ENCODE assay signal across 27 cellular contexts in the genomic region with DNA sequence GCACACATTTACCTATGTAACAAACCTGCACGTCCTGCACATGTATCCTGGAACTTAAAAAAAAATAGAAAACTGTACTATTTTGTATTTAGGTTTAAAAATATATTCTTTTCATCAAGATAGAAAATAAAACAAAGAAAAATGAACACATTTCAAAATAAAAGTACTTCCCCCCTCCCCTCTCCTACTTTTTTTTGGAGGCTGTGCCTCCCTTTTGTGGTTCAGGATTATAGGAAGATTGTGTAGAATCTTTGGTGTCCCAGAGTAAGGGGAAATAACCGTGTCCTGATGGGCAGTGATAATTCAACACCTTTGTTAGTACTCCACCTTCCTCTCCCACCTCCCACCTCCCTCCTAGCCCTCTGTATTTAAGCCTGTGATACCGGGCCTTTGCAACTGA.
"Had no signal": no experiment of that assay in that cellular context is flagged by ENCODE, and none has a peak within 500 bp of the region (broad histone marks: within the 10 kb centered on the region; RNA-seq: fewer than 3 reads in every experiment).

No MANE protein-coding gene starts in this region.

- H3K27me3 Mint-ChIP-seq: memory B cell; naive thymus-derived CD4-positive, alpha-beta T cell; type B pancreatic cell had no signal

- H3K27me3 ChIP-seq: dorsolateral prefrontal cortex, gastrocnemius medialis, neural progenitor cell, pancreas, right atrium auricular region, stomach, thyroid gland had no signal

- H3K9me3 ChIP-seq: gastrocnemius medialis, pancreas, prostate gland, right atrium auricular region, stomach, thyroid gland had no signal

- DNase-seq: central memory CD4-positive, alpha-beta T cell; dorsolateral prefrontal cortex; effector CD4-positive, alpha-beta T cell; foreskin fibroblast; head of caudate nucleus; naive thymus-derived CD4-positive, alpha-beta T cell; nucleus accumbens; pancreas; small intestine; stimulated activated CD4-positive, alpha-beta T cell treated with anti-CD3 and anti-CD28 coated beads, Interleukin-12 subunit alpha, Interleukin-12 subunit beta, amount 100 ng/mL, for 4 hours; stimulated activated CD4-positive, alpha-beta T cell treated with anti-CD3 and anti-CD28 coated beads, Interleukin-1b, Interleukin-23, amount 100 ng/mL, for 48 hours; stimulated activated CD4-positive, alpha-beta T cell treated with anti-CD3 and anti-CD28 coated beads, Interleukin-4, amount 100 ng/mL, for 1 hour; stimulated activated CD8-positive, alpha-beta memory T cell treated with anti-CD3 and anti-CD28 coated beads, Interleukin-4, amount 100 ng/mL, for 48 hours; stimulated activated naive CD4-positive, alpha-beta T cell treated with Interleukin-2 at 50 U/mL for 16 hours; stomach; thyroid gland had no signal

- H3K27ac Mint-ChIP-seq: memory B cell, mesothelial cell of epicardium, nephron, type B pancreatic cell had no signal

- H2AFZ ChIP-seq: neural progenitor cell had no signal

- FAIRE-seq: colon, keratinocyte, pancreas, small intestine had no signal

- H3K9ac ChIP-seq: neural progenitor cell had no signal

- ATAC-seq: naive thymus-derived CD4-positive, alpha-beta T cell had no signal

- H3K4me2 ChIP-seq: neural progenitor cell had no signal

- H3K4me3 ChIP-seq: dorsolateral prefrontal cortex, gastrocnemius medialis, lung, neural progenitor cell, pancreas, prostate gland, right atrium auricular region, stomach, thyroid gland had no signal

- H3K9me3 Mint-ChIP-seq: memory B cell; mesothelial cell of epicardium; naive thymus-derived CD4-positive, alpha-beta T cell; nephron; neural progenitor cell; type B pancreatic cell had no signal

- H3K4me3 Mint-ChIP-seq: memory B cell, mesothelial cell of epicardium, nephron, neural progenitor cell, type B pancreatic cell had no signal

- H3K4me1 ChIP-seq: pancreas, prostate gland, thyroid gland had no signal

- H3K27ac ChIP-seq: gastrocnemius medialis, neural progenitor cell, pancreas, prostate gland, thyroid gland had no signal

- H3K36me3 ChIP-seq: neural progenitor cell, pancreas, prostate gland had no signal
